In the genomic region with DNA sequence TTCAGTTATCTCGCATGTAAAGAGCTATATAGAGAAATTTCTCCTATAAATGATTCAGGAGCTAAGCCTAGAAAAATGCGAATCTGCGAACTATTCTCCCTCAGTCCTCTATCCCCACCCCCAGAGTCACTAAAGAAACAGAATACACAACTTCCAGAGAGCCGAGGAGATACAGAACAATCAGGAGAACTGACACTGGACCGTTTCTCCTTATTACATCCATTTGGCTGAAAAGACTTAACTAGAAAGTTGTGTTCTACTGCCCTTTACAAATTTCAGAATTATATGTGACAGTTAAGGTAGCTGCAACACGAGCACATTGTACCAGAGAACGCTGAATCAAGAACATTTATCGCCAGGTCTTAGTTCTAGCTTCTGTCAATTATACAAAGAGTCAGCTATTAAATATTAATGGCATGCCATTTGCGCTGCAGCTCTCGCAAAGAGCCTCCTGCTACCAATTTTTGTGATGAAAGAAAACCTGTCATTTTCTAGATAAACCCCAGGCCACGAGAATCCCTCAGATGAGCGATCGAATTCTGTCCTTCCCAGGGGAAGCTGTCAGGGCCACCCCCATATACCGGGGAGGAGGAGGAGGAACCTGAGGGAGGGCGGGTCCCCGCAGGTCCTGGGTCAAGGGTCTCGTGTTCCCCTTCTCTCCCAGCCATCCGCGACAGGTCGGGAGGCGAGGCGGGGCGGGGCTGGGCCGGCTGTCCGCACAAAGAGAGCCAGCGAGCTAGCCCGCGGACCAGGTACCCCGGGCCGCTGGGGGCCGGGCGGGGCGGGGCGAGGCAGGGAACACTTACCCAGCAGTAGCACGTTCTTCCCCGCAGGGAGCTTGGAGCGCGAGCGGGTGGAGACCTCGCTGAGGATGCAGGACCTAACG, we compare ENCODE assay signal across 1 cellular context.
TF ChIP-seq lines count a peak whose summit lies in the region.

No MANE protein-coding gene starts in this region.

TF ChIP-seq in HepG2, 621 proteins besides CTCF, POLR2A, EP300 and RAD21 (continued from another document and continues in another):
- TF ChIP-seq ZNF281 (CRISPR knock-in tag; IDR thresholded peaks at IDR 0.05; ENCODE audit: borderline replicate concordance): no peak
- TF ChIP-seq HOXA7 (CRISPR knock-in tag; IDR thresholded peaks at IDR 0.05): no peak
- no peak for TF ChIP-seq ZFP82 (CRISPR knock-in tag; IDR thresholded peaks at IDR 0.05; ENCODE audit: borderline replicate concordance)
- TF ChIP-seq, protein P1, sequence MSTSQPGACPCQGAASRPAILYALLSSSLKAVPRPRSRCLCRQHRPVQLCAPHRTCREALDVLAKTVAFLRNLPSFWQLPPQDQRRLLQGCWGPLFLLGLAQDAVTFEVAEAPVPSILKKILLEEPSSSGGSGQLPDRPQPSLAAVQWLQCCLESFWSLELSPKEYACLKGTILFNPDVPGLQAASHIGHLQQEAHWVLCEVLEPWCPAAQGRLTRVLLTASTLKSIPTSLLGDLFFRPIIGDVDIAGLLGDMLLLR (CRISPR knock-in tag; IDR thresholded peaks at IDR 0.05): peak; percentile 71
- TF ChIP-seq NFKB2 (CRISPR knock-in tag; IDR thresholded peaks at IDR 0.05; ENCODE audit: borderline replicate concordance): no peak
- TF ChIP-seq IRF1 (CRISPR knock-in tag; IDR thresholded peaks at IDR 0.05; ENCODE audit: low read depth): no peak
- TF ChIP-seq, protein P2, sequence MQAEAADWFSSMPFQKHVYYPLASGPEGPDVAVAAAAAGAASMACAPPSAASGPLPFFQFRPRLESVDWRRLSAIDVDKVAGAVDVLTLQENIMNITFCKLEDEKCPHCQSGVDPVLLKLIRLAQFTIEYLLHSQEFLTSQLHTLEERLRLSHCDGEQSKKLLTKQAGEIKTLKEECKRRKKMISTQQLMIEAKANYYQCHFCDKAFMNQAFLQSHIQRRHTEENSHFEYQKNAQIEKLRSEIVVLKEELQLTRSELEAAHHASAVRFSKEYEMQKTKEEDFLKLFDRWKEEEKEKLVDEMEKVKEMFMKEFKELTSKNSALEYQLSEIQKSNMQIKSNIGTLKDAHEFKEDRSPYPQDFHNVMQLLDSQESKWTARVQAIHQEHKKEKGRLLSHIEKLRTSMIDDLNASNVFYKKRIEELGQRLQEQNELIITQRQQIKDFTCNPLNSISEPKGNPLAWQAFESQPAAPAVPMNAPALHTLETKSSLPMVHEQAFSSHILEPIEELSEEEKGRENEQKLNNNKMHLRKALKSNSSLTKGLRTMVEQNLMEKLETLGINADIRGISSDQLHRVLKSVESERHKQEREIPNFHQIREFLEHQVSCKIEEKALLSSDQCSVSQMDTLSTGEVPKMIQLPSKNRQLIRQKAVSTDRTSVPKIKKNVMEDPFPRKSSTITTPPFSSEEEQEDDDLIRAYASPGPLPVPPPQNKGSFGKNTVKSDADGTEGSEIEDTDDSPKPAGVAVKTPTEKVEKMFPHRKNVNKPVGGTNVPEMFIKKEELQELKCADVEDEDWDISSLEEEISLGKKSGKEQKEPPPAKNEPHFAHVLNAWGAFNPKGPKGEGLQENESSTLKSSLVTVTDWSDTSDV (CRISPR knock-in tag; IDR thresholded peaks at IDR 0.05): no peak
- TF ChIP-seq NONO (IDR thresholded peaks at IDR 0.05): no peak
- no peak for TF ChIP-seq NONO (CRISPR knock-in tag; conservative IDR thresholded peaks at IDR 0.05)
- no peak for TF ChIP-seq MIER3 (CRISPR knock-in tag; IDR thresholded peaks at IDR 0.05; ENCODE audit: borderline replicate concordance)
- no peak for TF ChIP-seq ONECUT2 (CRISPR knock-in tag; IDR thresholded peaks at IDR 0.05)
- TF ChIP-seq ZC3H13 (CRISPR knock-in tag; IDR thresholded peaks at IDR 0.05): no peak; the same call in 1 of the 2 replicates
- no peak for TF ChIP-seq CEBPG (CRISPR knock-in tag; IDR thresholded peaks at IDR 0.05)
- no peak for TF ChIP-seq ZNF709 (CRISPR knock-in tag; IDR thresholded peaks at IDR 0.05)
- TF ChIP-seq POLR2AphosphoS2 (IDR thresholded peaks at IDR 0.05; ENCODE audit: low read depth, low read length): no peak
- no peak; the same call in 1 of the 2 replicates for TF ChIP-seq E2F5 (CRISPR knock-in tag; conservative IDR thresholded peaks at IDR 0.05)
- TF ChIP-seq KDM2A (CRISPR knock-in tag; IDR thresholded peaks at IDR 0.05; ENCODE audit: borderline replicate concordance, low read depth): no peak; the same call in 1 of the 2 replicates
- TF ChIP-seq ZNF333 (CRISPR knock-in tag; IDR thresholded peaks at IDR 0.05; ENCODE audit: borderline replicate concordance): no peak; the same call in 1 of the 2 replicates
- 0 out of 2 replicates have a peak, but pooled peaks have one; percentile 17 for TF ChIP-seq HOXD1 (CRISPR knock-in tag; IDR thresholded peaks at IDR 0.05)
- TF ChIP-seq FOXK2 (IDR thresholded peaks at IDR 0.05): no peak
- no peak for TF ChIP-seq FOXK1 (CRISPR knock-in tag; IDR thresholded peaks at IDR 0.05; ENCODE audit: borderline replicate concordance, low read depth)
- 0 out of 2 replicates have a peak, but pooled peaks have one; percentile 21 for TF ChIP-seq GATAD2A (CRISPR knock-in tag; IDR thresholded peaks at IDR 0.05)
- TF ChIP-seq, protein P3, sequence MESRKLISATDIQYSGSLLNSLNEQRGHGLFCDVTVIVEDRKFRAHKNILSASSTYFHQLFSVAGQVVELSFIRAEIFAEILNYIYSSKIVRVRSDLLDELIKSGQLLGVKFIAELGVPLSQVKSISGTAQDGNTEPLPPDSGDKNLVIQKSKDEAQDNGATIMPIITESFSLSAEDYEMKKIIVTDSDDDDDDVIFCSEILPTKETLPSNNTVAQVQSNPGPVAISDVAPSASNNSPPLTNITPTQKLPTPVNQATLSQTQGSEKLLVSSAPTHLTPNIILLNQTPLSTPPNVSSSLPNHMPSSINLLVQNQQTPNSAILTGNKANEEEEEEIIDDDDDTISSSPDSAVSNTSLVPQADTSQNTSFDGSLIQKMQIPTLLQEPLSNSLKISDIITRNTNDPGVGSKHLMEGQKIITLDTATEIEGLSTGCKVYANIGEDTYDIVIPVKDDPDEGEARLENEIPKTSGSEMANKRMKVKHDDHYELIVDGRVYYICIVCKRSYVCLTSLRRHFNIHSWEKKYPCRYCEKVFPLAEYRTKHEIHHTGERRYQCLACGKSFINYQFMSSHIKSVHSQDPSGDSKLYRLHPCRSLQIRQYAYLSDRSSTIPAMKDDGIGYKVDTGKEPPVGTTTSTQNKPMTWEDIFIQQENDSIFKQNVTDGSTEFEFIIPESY (CRISPR knock-in tag; IDR thresholded peaks at IDR 0.05): no peak
- no peak for TF ChIP-seq MBD4 (IDR thresholded peaks at IDR 0.05; ENCODE audit: borderline replicate concordance, low read length)
- TF ChIP-seq KLF11 (CRISPR knock-in tag; IDR thresholded peaks at IDR 0.05): no peak
- no peak for TF ChIP-seq HIVEP1 (CRISPR knock-in tag; IDR thresholded peaks at IDR 0.05)
- TF ChIP-seq, protein P4, sequence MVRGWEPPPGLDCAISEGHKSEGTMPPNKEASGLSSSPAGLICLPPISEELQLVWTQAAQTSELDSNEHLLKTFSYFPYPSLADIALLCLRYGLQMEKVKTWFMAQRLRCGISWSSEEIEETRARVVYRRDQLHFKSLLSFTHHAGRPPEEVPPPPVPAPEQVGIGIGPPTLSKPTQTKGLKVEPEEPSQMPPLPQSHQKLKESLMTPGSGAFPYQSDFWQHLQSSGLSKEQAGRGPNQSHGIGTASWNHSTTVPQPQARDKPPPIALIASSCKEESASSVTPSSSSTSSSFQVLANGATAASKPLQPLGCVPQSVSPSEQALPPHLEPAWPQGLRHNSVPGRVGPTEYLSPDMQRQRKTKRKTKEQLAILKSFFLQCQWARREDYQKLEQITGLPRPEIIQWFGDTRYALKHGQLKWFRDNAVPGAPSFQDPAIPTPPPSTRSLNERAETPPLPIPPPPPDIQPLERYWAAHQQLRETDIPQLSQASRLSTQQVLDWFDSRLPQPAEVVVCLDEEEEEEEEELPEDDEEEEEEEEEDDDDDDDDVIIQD (CRISPR knock-in tag; IDR thresholded peaks at IDR 0.05; ENCODE audit: low read depth): no peak
- TF ChIP-seq, protein P5, sequence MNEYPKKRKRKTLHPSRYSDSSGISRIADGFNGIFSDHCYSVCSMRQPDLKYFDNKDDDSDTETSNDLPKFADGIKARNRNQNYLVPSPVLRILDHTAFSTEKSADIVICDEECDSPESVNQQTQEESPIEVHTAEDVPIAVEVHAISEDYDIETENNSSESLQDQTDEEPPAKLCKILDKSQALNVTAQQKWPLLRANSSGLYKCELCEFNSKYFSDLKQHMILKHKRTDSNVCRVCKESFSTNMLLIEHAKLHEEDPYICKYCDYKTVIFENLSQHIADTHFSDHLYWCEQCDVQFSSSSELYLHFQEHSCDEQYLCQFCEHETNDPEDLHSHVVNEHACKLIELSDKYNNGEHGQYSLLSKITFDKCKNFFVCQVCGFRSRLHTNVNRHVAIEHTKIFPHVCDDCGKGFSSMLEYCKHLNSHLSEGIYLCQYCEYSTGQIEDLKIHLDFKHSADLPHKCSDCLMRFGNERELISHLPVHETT (CRISPR knock-in tag; conservative IDR thresholded peaks at IDR 0.05): no peak
- TF ChIP-seq ZNF414 (CRISPR knock-in tag; IDR thresholded peaks at IDR 0.05): 0 out of 2 replicates have a peak, but pooled peaks have one; percentile 37
- TF ChIP-seq, protein P6, sequence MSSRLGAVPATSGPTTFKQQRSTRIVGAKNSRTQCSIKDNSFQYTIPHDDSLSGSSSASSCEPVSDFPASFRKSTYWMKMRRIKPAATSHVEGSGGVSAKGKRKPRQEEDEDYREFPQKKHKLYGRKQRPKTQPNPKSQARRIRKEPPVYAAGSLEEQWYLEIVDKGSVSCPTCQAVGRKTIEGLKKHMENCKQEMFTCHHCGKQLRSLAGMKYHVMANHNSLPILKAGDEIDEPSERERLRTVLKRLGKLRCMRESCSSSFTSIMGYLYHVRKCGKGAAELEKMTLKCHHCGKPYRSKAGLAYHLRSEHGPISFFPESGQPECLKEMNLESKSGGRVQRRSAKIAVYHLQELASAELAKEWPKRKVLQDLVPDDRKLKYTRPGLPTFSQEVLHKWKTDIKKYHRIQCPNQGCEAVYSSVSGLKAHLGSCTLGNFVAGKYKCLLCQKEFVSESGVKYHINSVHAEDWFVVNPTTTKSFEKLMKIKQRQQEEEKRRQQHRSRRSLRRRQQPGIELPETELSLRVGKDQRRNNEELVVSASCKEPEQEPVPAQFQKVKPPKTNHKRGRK (CRISPR knock-in tag; IDR thresholded peaks at IDR 0.05): no peak
- TF ChIP-seq MLLT10 (CRISPR knock-in tag; IDR thresholded peaks at IDR 0.05): no peak
- TF ChIP-seq ZFP36L1 (CRISPR knock-in tag; IDR thresholded peaks at IDR 0.05): 0 out of 2 replicates have a peak, but pooled peaks have one; percentile 12
- TF ChIP-seq TFDP2 (CRISPR knock-in tag; IDR thresholded peaks at IDR 0.05): no peak
- TF ChIP-seq CHCHD3 (CRISPR knock-in tag; IDR thresholded peaks at IDR 0.05): 0 out of 2 replicates have a peak, but pooled peaks have one; percentile 7
- TF ChIP-seq JUN (CRISPR knock-in tag; IDR thresholded peaks at IDR 0.05): no peak
- TF ChIP-seq AGO1 (IDR thresholded peaks at IDR 0.05; ENCODE audit: low read depth, low read length, poor library complexity, severe bottlenecking): no peak
- TF ChIP-seq RBM22 (optimal IDR thresholded peaks at IDR 0.05; ENCODE audit: low read length): no peak
- TF ChIP-seq ZNF556 (CRISPR knock-in tag; IDR thresholded peaks at IDR 0.05; ENCODE audit: borderline replicate concordance): no peak
- no peak for TF ChIP-seq CENPT (CRISPR knock-in tag; IDR thresholded peaks at IDR 0.05; ENCODE audit: low read depth)
- no peak for TF ChIP-seq KAT8 (CRISPR knock-in tag; IDR thresholded peaks at IDR 0.05)
- TF ChIP-seq TAF15 (IDR thresholded peaks at IDR 0.05; ENCODE audit: low read depth, low read length, poor library complexity, severe bottlenecking): peak; percentile 28
